In the genomic region with DNA sequence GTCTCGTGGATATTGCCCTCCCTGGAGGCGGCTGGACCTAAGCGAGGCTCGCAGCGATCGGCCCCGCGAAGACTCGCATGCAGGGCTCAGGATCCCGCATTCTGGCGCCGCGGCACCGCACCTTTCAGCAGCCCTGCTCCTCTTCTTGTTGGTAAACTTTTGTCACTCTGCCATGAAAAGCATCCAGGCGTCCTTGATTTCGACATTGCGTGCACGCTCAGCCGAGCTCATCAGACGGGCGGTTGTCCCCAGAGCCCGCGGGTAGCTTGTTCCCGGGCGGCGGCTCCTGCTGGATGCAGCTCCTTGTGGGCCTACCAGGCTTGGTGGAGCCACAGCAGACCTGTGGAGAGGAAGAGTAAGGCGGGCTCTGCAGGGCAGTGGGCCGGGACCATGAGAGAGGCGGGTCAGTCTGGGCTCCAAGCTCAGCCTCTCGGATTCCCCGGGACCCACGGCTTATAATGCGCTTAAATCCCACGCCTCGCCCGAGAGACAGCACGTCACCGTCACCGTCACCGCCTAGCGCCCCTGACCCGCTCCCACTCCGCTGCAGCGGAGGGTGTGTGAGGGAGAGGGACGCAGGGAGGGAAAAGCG, we compare ENCODE assay signal across 8 cellular contexts. TPM values are rescaled to one million over a fixed set of nuclear protein-coding genes. Genes with fewer than 3 reads are reported as not detected.
DNase-seq lines count a peak whose midpoint lies in the region; ATAC-seq, FAIRE-seq and TF ChIP-seq lines count a peak whose summit lies in the region.

No MANE protein-coding gene starts in this region.

- no peaks in the 10 kb centered on the region for H4K20me1 ChIP-seq in astrocyte (ENCODE audit: insufficient read depth, low read length)

- H3K4me1 Mint-ChIP-seq in astrocyte (ENCODE audit: low read depth, unreplicated experiment): no peaks in the 10 kb centered on the region

- H3K9me3 ChIP-seq in astrocyte (ENCODE audit: insufficient read depth, low read depth, low read length) (no peaks in the 10 kb centered on the region), left lung (peaks cover 0 to 2% of the 10 kb centered on the region in 2 donors), subcutaneous abdominal adipose tissue (ENCODE audit: control insufficient read depth in 5 of 5, low read length in 5 of 5) (peaks cover 5 to 15% (median 9%) of the 10 kb centered on the region in 5 donors)

- FAIRE-seq in astrocyte (lab: Jason Lieb, UNC): no peak

- TF ChIP-seq CTCF in astrocyte (IDR thresholded peaks at IDR 0.05; ENCODE audit: insufficient read depth, low read depth, low read length) (no peak), left lung (IDR thresholded peaks at IDR 0.05) (no peak)

- peaks cover 2% of the 10 kb centered on the region for H3K36me3 Mint-ChIP-seq in astrocyte (ENCODE audit: low read depth, unreplicated experiment)

- peak overlapping the region; percentile 71 for H2AFZ ChIP-seq in astrocyte (ENCODE audit: low read depth, low read length)

- H3K36me3 ChIP-seq in astrocyte (ENCODE audit: insufficient read depth, low read length) (no peaks in the 10 kb centered on the region), left lung (no peaks in the 10 kb centered on the region), subcutaneous abdominal adipose tissue (ENCODE audit: control insufficient read depth in 5 of 5, insufficient read depth in 5 of 5, low read length in 5 of 5) (no peaks in the 10 kb centered on the region)

- H3K27me3 Mint-ChIP-seq in astrocyte (ENCODE audit: low read depth, unreplicated experiment): peaks cover 23% of the 10 kb centered on the region

- H3K9ac ChIP-seq in astrocyte (ENCODE audit: low read length): no peak overlapping the region
- no peak overlapping the region for H3K9ac ChIP-seq in subcutaneous abdominal adipose tissue (ENCODE audit: low read length in 5 of 5)

- H3K4me3 Mint-ChIP-seq in astrocyte (ENCODE audit: unreplicated experiment): peak overlapping the region; percentile 66

- H3K4me1 ChIP-seq in astrocyte (ENCODE audit: insufficient read depth, low read length) (peaks cover 11% of the 10 kb centered on the region), left lung (peaks cover 0 to 30% of the 10 kb centered on the region in 2 donors), subcutaneous abdominal adipose tissue (ENCODE audit: control insufficient read depth in 5 of 5, insufficient read depth in 5 of 5, low read length in 5 of 5) (peaks cover 0 to 29% (median 25%) of the 10 kb centered on the region in 5 donors)

- H3K27ac ChIP-seq in astrocyte (ENCODE audit: low read depth, low read length): no peak overlapping the region
- no peak overlapping the region for H3K27ac ChIP-seq in left lung
- no peak overlapping the region for H3K27ac ChIP-seq in subcutaneous abdominal adipose tissue (ENCODE audit: low read depth, low read length)

- intact Hi-C loops in left lung (cut with DNase I): no loop called here

- H3K27me3 ChIP-seq in astrocyte (ENCODE audit: insufficient read depth, low read length): peaks cover 30% of the 10 kb centered on the region
- peaks cover 37 to 61% of the 10 kb centered on the region in 2 donors for H3K27me3 ChIP-seq in left lung
- H3K27me3 ChIP-seq in subcutaneous abdominal adipose tissue (ENCODE audit: control insufficient read depth in 5 of 5, insufficient read depth in 4 of 5, low read length in 5 of 5): peaks cover 14 to 39% (median 28%) of the 10 kb centered on the region in 5 donors

- DNase-seq in ELF-1 (ENCODE audit: low read depth, low spot score) (peak; percentile 61), NCI-H2107 treated with DMSO at 0.1 percent for 48 hours (lab: John Stamatoyannopoulos, UW; ENCODE audit: unreplicated experiment) (peak; percentile 32), astrocyte (ENCODE audit: low read depth) (no peak), left lung (peak; percentile 39 to 82), GF-D8 (lab: John Stamatoyannopoulos, UW) (no peak), cortex of kidney (lab: John Stamatoyannopoulos, UW) (no peak)

- peaks cover 7% of the 10 kb centered on the region for H3K9me3 Mint-ChIP-seq in astrocyte (ENCODE audit: unreplicated experiment)

- H3K4me3 ChIP-seq in astrocyte (ENCODE audit: insufficient read depth, low read depth, low read length): peak overlapping the region; percentile 44
- H3K4me3 ChIP-seq in left lung: peak overlapping the region; percentile 23 to 49
- H3K4me3 ChIP-seq in subcutaneous abdominal adipose tissue (ENCODE audit: low read depth in 1 of 5, low read length in 5 of 5): peak overlapping the region in 3 of 5 donors; percentile 26 to 59 (median 28)

- peak; percentile 6 for ATAC-seq in left lung
- no peak for ATAC-seq in GM18511 (IDR thresholded peaks at IDR 0.05; ENCODE audit: unreplicated experiment)

- H3K27ac Mint-ChIP-seq in astrocyte (ENCODE audit: unreplicated experiment): no peak overlapping the region

- peak overlapping the region; percentile 93 for H3K4me2 ChIP-seq in astrocyte (ENCODE audit: low read length)

- H3K79me2 ChIP-seq in astrocyte (ENCODE audit: insufficient read depth, low read length): no peaks in the 10 kb centered on the region

RNA-seq across cellular contexts. Expression of gene ANKRD18A, which starts 1.8 kb away (rescaled TPM):
- 4.0 and 11.7 TPM in 2 replicates for total RNA-seq in astrocyte
- 1 to 10 TPM; 5.4 to 7.0 TPM for total RNA-seq in left lung

Comparison
In these comparisons a context has a peak if more than half of its experiments do, and no peak if none do; other contexts are left out.
1. DNase-seq: peak in ELF-1 (single experiment), NCI-H2107 treated with DMSO at 0.1 percent for 48 hours (single experiment) and left lung (2 of 2); none in astrocyte (single experiment), GF-D8 (single experiment) and cortex of kidney (single experiment).
2. Peak in every context shown above with its lines, with median percentiles within 50 percentile points of each other: H3K4me3 ChIP-seq.